ENCODE assay signal across 8 cellular contexts in genomic region chr10:99975942-99976809, GRCh38. TPM values are rescaled to one million over a fixed set of nuclear protein-coding genes. Genes with fewer than 3 reads are reported as not detected.
DNase-seq lines count a peak whose midpoint lies in the region; ATAC-seq, FAIRE-seq and TF ChIP-seq lines count a peak whose summit lies in the region.

No MANE protein-coding gene starts in this region.

- TF ChIP-seq POLR2A in upper lobe of left lung (IDR thresholded peaks at IDR 0.05), result no peak

- H3K4me1 Mint-ChIP-seq in astrocyte (ENCODE audit: low read depth, unreplicated experiment), result peaks cover 28% of the 10 kb centered on the region

- no peak overlapping the region for H2AFZ ChIP-seq in astrocyte (ENCODE audit: low read depth, low read length)
- H2AFZ ChIP-seq in keratinocyte (ENCODE audit: control insufficient read depth, low read length), result no peak overlapping the region

- TF ChIP-seq EP300 in upper lobe of left lung (IDR thresholded peaks at IDR 0.05), result no peak

- peak overlapping the region; percentile 86 for H3K27ac ChIP-seq in astrocyte (ENCODE audit: low read depth, low read length)
- H3K27ac ChIP-seq in keratinocyte (ENCODE audit: control insufficient read depth, insufficient read depth, low read length), result peak overlapping the region; percentile 93
- peak overlapping the region; percentile 16 to 56 (median 36) for H3K27ac ChIP-seq in upper lobe of left lung

- H3K4me3 ChIP-seq in astrocyte (ENCODE audit: insufficient read depth, low read depth, low read length) (peak overlapping the region; percentile 20), keratinocyte (ENCODE audit: control insufficient read depth in 2 of 3, extremely low read depth in 1 of 3, insufficient read depth in 2 of 3, low read depth in 1 of 3, low read length in 3 of 3) (peak overlapping the region in 2 of 3 experiments; percentile 36 to 48), upper lobe of left lung (no peak overlapping the region)

- no peaks in the 10 kb centered on the region for H3K9me3 Mint-ChIP-seq in astrocyte (ENCODE audit: unreplicated experiment)

- H3K9me3 ChIP-seq in astrocyte (ENCODE audit: insufficient read depth, low read depth, low read length) (no peaks in the 10 kb centered on the region), keratinocyte (ENCODE audit: control insufficient read depth, low read depth, low read length) (no peaks in the 10 kb centered on the region), upper lobe of left lung (no peaks in the 10 kb centered on the region)

- dilution Hi-C loops in keratinocyte (cut with MboI; ENCODE audit: extremely low pct_ligation_motif_present, low sequenced_read_pairs), result no loop called here

- peak; percentile 48 to 62 for DNase-seq in NCI-H524 (lab: John Stamatoyannopoulos, UW)
- no peak for DNase-seq in NCI-H524 treated with DMSO at 0.1 percent for 48 hours (lab: John Stamatoyannopoulos, UW)
- peak; percentile 53 for DNase-seq in astrocyte (ENCODE audit: low read depth)
- DNase-seq in keratinocyte (ENCODE audit: low read depth, low spot score), result no peak
- DNase-seq in upper lobe of left lung, result no peak
- DNase-seq in C1 segment of cervical spinal cord (lab: John Stamatoyannopoulos, UW), result no peak
- DNase-seq in activated naive CD4-positive, alpha-beta T cell (lab: John Stamatoyannopoulos, UW), result no peak
- DNase-seq in midbrain (lab: John Stamatoyannopoulos, UW), result no peak

- peak overlapping the region; percentile 1 for H3K4me3 Mint-ChIP-seq in astrocyte (ENCODE audit: unreplicated experiment)

- 56 to 64% methylated on average over 7 of the region's 7 CpGs for WGBS in upper lobe of left lung, 2 donors

- H3K9ac ChIP-seq in astrocyte (ENCODE audit: low read length) (peak overlapping the region; percentile 71), keratinocyte (ENCODE audit: control insufficient read depth, extremely low read depth, insufficient read depth, low read length) (peak overlapping the region; percentile 56)

- H3K36me3 Mint-ChIP-seq in astrocyte (ENCODE audit: low read depth, unreplicated experiment), result peaks cover 6% of the 10 kb centered on the region

- ATAC-seq in upper lobe of left lung (ENCODE audit: low FRiP score in 2 of 2), result peak in 1 of 2 donors; percentile 58

- peak overlapping the region; percentile 90 for H3K27ac Mint-ChIP-seq in astrocyte (ENCODE audit: unreplicated experiment)

- H3K79me2 ChIP-seq in astrocyte (ENCODE audit: insufficient read depth, low read length) (peaks cover 94% of the 10 kb centered on the region), keratinocyte (ENCODE audit: control insufficient read depth, insufficient read depth, low read length) (peaks cover 87% of the 10 kb centered on the region)

- H3K4me2 ChIP-seq in astrocyte (ENCODE audit: low read length) (peak overlapping the region; percentile 72), keratinocyte (ENCODE audit: control insufficient read depth, extremely low read depth, insufficient read depth, low read depth, low read length) (peak overlapping the region; percentile 79)

- no peaks in the 10 kb centered on the region for H3K27me3 Mint-ChIP-seq in astrocyte (ENCODE audit: low read depth, unreplicated experiment)

- H3K4me1 ChIP-seq in astrocyte (ENCODE audit: insufficient read depth, low read length) (peaks cover 27% of the 10 kb centered on the region), keratinocyte (ENCODE audit: control insufficient read depth, extremely low read depth, insufficient read depth, low read length) (peaks cover 39% of the 10 kb centered on the region), upper lobe of left lung (peaks cover 0 to 12% (median 8%) of the 10 kb centered on the region in 4 donors)

- H3K27me3 ChIP-seq in astrocyte (ENCODE audit: insufficient read depth, low read length), result no peaks in the 10 kb centered on the region
- no peaks in the 10 kb centered on the region for H3K27me3 ChIP-seq in keratinocyte (ENCODE audit: control insufficient read depth, extremely low read depth, insufficient read depth, low read length)
- no peaks in the 10 kb centered on the region for H3K27me3 ChIP-seq in upper lobe of left lung

- TF ChIP-seq CTCF in astrocyte (IDR thresholded peaks at IDR 0.05; ENCODE audit: insufficient read depth, low read depth, low read length) (no peak), keratinocyte (optimal IDR thresholded peaks at IDR 0.05 in 1 of 3, IDR thresholded peaks at IDR 0.05 in 1 of 3, conservative IDR thresholded peaks at IDR 0.05 in 1 of 3; ENCODE audit: extremely low read depth in 1 of 3, insufficient read depth in 2 of 3, low read length in 3 of 3) (no peak), upper lobe of left lung (IDR thresholded peaks at IDR 0.05) (no peak)

- H3K36me3 ChIP-seq in astrocyte (ENCODE audit: insufficient read depth, low read length) (peaks cover 2% of the 10 kb centered on the region), keratinocyte (ENCODE audit: control insufficient read depth in 2 of 2, extremely low read depth in 1 of 2, insufficient read depth in 2 of 2, low read length in 2 of 2) (peaks cover 0 to under 1% of the 10 kb centered on the region in 2 experiments), upper lobe of left lung (peaks cover 0 to 7% (median 0%) of the 10 kb centered on the region in 4 donors)

- FAIRE-seq in astrocyte (lab: Jason Lieb, UNC) (no peak), keratinocyte (lab: Jason Lieb, UNC) (no peak)

- H4K20me1 ChIP-seq in astrocyte (ENCODE audit: insufficient read depth, low read length) (peaks cover 3% of the 10 kb centered on the region), keratinocyte (ENCODE audit: control insufficient read depth, extremely low read depth, insufficient read depth, low read length) (no peaks in the 10 kb centered on the region)

- no peaks in the 10 kb centered on the region for H3K9me1 ChIP-seq in keratinocyte (ENCODE audit: control insufficient read depth, extremely low read depth, insufficient read depth, low read length)

RNA-seq across cellular contexts. Expression of gene DNMBP, which starts 33.6 kb away (rescaled TPM):
- total RNA-seq in astrocyte, result 17.7 and 24.8 TPM in 2 replicates
- polyA plus RNA-seq in keratinocyte, result 7.7 to 26.9 TPM (median 15.8 TPM) in 3 replicates
- 6.0 TPM for polyA plus RNA-seq in keratinocyte (2011; ENCODE audit: low read depth)
- 11.3 and 16.1 TPM in 2 replicates for polyA plus RNA-seq in keratinocyte (2011; cell fraction: cytosol; rRNA removed)
- 44.5 and 44.6 TPM in 2 replicates for polyA plus RNA-seq in keratinocyte (2011; cell fraction: nucleus; rRNA removed)
- 8.3 and 17.3 TPM in 2 replicates for polyA plus RNA-seq in keratinocyte (2012; ENCODE audit: low replicate concordance)
- 11.3 to 23.3 TPM (median 17.7 TPM) in 3 replicates for polyA minus RNA-seq in keratinocyte
- polyA minus RNA-seq in keratinocyte (2011; cell fraction: cytosol; rRNA and poly(A)+ RNA removed), result 7.1 TPM
- 22.1 and 39.7 TPM in 2 replicates for polyA minus RNA-seq in keratinocyte (2011; cell fraction: nucleus; rRNA and poly(A)+ RNA removed)
- 10 to 100 TPM; 10.1 to 18.9 (median 12.6) TPM for total RNA-seq in upper lobe of left lung

Comparison
In these comparisons a context has a peak if more than half of its experiments do, and no peak if none do; other contexts are left out.
1. DNase-seq: peak in NCI-H524 (2 of 2) and astrocyte (single experiment); none in NCI-H524 treated with DMSO at 0.1 percent for 48 hours (single experiment), keratinocyte (single experiment), upper lobe of left lung (0 of 2), C1 segment of cervical spinal cord (0 of 14), activated naive CD4-positive, alpha-beta T cell (0 of 4) and midbrain (single experiment).
2. H3K27ac ChIP-seq: peak in every context shown above with its lines; median percentile 93 in keratinocyte; 86 in astrocyte; 36 in upper lobe of left lung.
3. H3K4me3 ChIP-seq: peak in astrocyte (single experiment) and keratinocyte (2 of 3); none in upper lobe of left lung (0 of 4).